Comparison of ENCODE assay signal across 23 cellular contexts in the genomic region with DNA sequence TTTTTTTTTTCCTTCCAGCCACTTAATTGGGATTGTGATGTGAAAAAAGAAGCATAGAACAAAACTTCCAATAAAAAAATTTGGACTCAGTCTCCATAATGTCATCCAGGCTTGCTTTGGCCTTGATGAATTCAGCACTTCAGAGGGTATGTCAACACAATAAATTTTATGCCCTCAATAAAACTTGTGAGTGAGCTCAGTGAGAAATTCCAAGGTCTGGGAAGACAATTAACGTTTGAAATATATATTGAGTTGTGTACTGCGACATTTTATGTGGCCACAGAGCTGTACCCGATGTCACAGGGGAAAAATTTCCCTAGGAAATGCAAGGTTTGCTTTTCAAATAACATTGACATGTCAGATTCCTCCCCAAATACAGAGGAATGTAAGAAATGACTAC.
DNase-seq lines count a peak whose midpoint lies in the region; ATAC-seq, FAIRE-seq and TF ChIP-seq lines count a peak whose summit lies in the region.
"Had no signal": no experiment of that assay in that cellular context is flagged by ENCODE, and none has a peak within 500 bp of the region (broad histone marks: within the 10 kb centered on the region; RNA-seq: fewer than 3 reads in every experiment).

No MANE protein-coding gene starts in this region.

- 72% methylated on average over 3 of the region's 3 CpGs; no CpG with 5 or more reads in 1 of the 2 donors for WGBS in gastroesophageal sphincter (ENCODE audit: low coverage in 1 of 2), 2 donors

- H3K36me3 Mint-ChIP-seq in nephron progenitor cell (ENCODE audit: low read depth): peaks cover 7% of the 10 kb centered on the region
- no peaks in the 10 kb centered on the region for H3K36me3 Mint-ChIP-seq in activated naive CD8-positive, alpha-beta T cell treated with anti-CD3 and anti-CD28 coated beads for 36 hours
- H3K36me3 Mint-ChIP-seq: CD14-positive monocyte had no signal

- peaks cover 18% of the 10 kb centered on the region for H3K4me1 Mint-ChIP-seq in nephron progenitor cell
- peaks cover 2% of the 10 kb centered on the region for H3K4me1 Mint-ChIP-seq in activated naive CD8-positive, alpha-beta T cell treated with anti-CD3 and anti-CD28 coated beads for 36 hours
- H3K4me1 Mint-ChIP-seq: CD14-positive monocyte; CD8-positive, alpha-beta memory T cell had no signal

- FAIRE-seq in endometrium (lab: Jason Lieb, UNC): peak; percentile 70
- no peak for FAIRE-seq in H54 (lab: Jason Lieb, UNC)
- FAIRE-seq: GM19239, HepG2, RCC 7860 had no signal

- peaks cover 18% of the 10 kb centered on the region for H3K27me3 ChIP-seq in gastroesophageal sphincter
- H3K27me3 ChIP-seq: BE2C, MG63 had no signal

- H3K4me1 ChIP-seq in gastroesophageal sphincter: no peaks in the 10 kb centered on the region
- H3K4me1 ChIP-seq: BE2C had no signal

- peak overlapping the region; percentile 54 for H3K27ac Mint-ChIP-seq in nephron progenitor cell
- H3K27ac Mint-ChIP-seq in activated naive CD8-positive, alpha-beta T cell treated with anti-CD3 and anti-CD28 coated beads for 36 hours: no peak overlapping the region
- H3K27ac Mint-ChIP-seq: CD14-positive monocyte; CD8-positive, alpha-beta memory T cell had no signal

- TF ChIP-seq CTCF in nephron progenitor cell (IDR thresholded peaks at IDR 0.05): no peak
- TF ChIP-seq CTCF in gastroesophageal sphincter (IDR thresholded peaks at IDR 0.05): no peak

- no peaks in the 10 kb centered on the region for H3K27me3 Mint-ChIP-seq in nephron progenitor cell (ENCODE audit: low read depth, poor library complexity)
- no peaks in the 10 kb centered on the region for H3K27me3 Mint-ChIP-seq in activated naive CD8-positive, alpha-beta T cell treated with anti-CD3 and anti-CD28 coated beads for 36 hours

- no peak overlapping the region for H3K4me3 ChIP-seq in gastroesophageal sphincter
- H3K4me3 ChIP-seq: MG63 had no signal

- DNase-seq in NCI-H510A treated with DMSO at 0.1 percent for 48 hours (lab: John Stamatoyannopoulos, UW) (peak; percentile 69), NCI-H510A (lab: John Stamatoyannopoulos, UW) (no peak), nephron progenitor cell (no peak), H54 (ENCODE audit: insufficient read length, low spot score) (no peak)
- DNase-seq in activated naive CD8-positive, alpha-beta T cell treated with anti-CD3 and anti-CD28 coated beads for 36 hours: no peak
- DNase-seq: BE2C; CD8-positive, alpha-beta memory T cell; DND-41; H7; Kasumi-1; MG63; NCI-H1105 treated with DMSO at 0.1 percent for 48 hours; NCI-H146; NCI-H1930; NCI-H2107; SK-N-SH had no signal

- no peak overlapping the region for H3K27ac ChIP-seq in gastroesophageal sphincter
- H3K27ac ChIP-seq: 22Rv1 had no signal

- no peak for TF ChIP-seq POLR2A in gastroesophageal sphincter (IDR thresholded peaks at IDR 0.05)
- TF ChIP-seq POLR2A in H54 (IDR thresholded peaks at IDR 0.05; ENCODE audit: low read depth, low read length): no peak

- H3K9me3 Mint-ChIP-seq in nephron progenitor cell: peaks cover 21% of the 10 kb centered on the region
- H3K9me3 Mint-ChIP-seq in activated naive CD8-positive, alpha-beta T cell treated with anti-CD3 and anti-CD28 coated beads for 36 hours: no peaks in the 10 kb centered on the region

- H3K36me3 ChIP-seq in gastroesophageal sphincter: no peaks in the 10 kb centered on the region
- H3K36me3 ChIP-seq: BE2C, MG63 had no signal

- peaks cover 0 to 21% (median 0%) of the 10 kb centered on the region in 3 donors for H3K9me3 ChIP-seq in gastroesophageal sphincter
- H3K9me3 ChIP-seq: BE2C, SK-N-SH had no signal

- no peak for ATAC-seq in gastroesophageal sphincter
- ATAC-seq: HepG2 had no signal

- TF ChIP-seq EP300 in gastroesophageal sphincter (IDR thresholded peaks at IDR 0.05): no peak

- H3K4me3 Mint-ChIP-seq in nephron progenitor cell: no peak overlapping the region
- H3K4me3 Mint-ChIP-seq in activated naive CD8-positive, alpha-beta T cell treated with anti-CD3 and anti-CD28 coated beads for 36 hours: no peak overlapping the region
- H3K4me3 Mint-ChIP-seq: CD14-positive monocyte; CD8-positive, alpha-beta memory T cell had no signal
